ENCODE assay signal across 16 cellular contexts in the genomic region with DNA sequence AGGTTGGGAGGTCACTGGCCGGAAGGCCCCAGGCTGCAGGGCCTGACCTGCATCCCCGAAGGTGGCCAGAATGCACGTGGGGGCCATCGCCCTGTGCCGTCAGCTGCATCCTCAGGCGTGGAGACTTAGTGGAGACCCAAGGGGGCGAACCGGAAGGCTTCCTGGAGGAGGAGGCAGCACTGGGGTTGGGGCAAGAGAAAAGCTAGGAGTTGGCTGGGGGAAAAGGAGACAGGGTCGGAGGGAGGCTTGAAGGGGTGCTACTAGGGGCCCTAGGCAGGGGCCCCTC. TPM values are rescaled to one million over a fixed set of nuclear protein-coding genes. Genes with fewer than 3 reads are reported as not detected.
A peak's percentile ranks its signal among the peaks of the same experiment; 100 is the strongest.
DNase-seq lines count a peak whose midpoint lies in the region; ATAC-seq, FAIRE-seq and TF ChIP-seq lines count a peak whose summit lies in the region.
"Had no signal": no experiment of that assay in that cellular context is flagged by ENCODE, and none has a peak within 500 bp of the region (broad histone marks: within the 10 kb centered on the region; RNA-seq: fewer than 3 reads in every experiment).

No MANE protein-coding gene starts in this region.

- H3K9me1 ChIP-seq in IMR-90 (ENCODE audit: insufficient read depth, low read length) = no peaks in the 10 kb centered on the region

- in situ Hi-C loops in IMR-90 (cut with MboI; ENCODE audit: low sequenced_read_pairs) = loop anchor here (25.0 kb wide), 1 partner anchor 435 kb away; no protein-coding TSS in a partner anchor

- no peak for TF ChIP-seq EP300 in A549 (IDR thresholded peaks at IDR 0.05)

- H3K23ac ChIP-seq in IMR-90 (ENCODE audit: low read depth, low read length) (no peak overlapping the region), mesenchymal stem cell (ENCODE audit: low read length in 2 of 2) (no peak overlapping the region)

- BruUV-seq in IMR-90 (replicated peaks; lab: Mats Ljungman, UMichigan) = no TSS peak

- H2BK120ac ChIP-seq in IMR-90 (ENCODE audit: low read depth, low read length) (no peak overlapping the region), mesenchymal stem cell (ENCODE audit: low read depth, low read length) (no peak overlapping the region)

- H2BK5ac ChIP-seq in IMR-90 (ENCODE audit: low read depth, low read length, poor library complexity, severe bottlenecking) (no peak overlapping the region), mesenchymal stem cell (ENCODE audit: low read depth, low read length, poor library complexity, severe bottlenecking) (no peak overlapping the region)

- TF ChIP-seq CTCF in A549 (IDR thresholded peaks at IDR 0.05) (no peak), IMR-90 (conservative IDR thresholded peaks at IDR 0.05; ENCODE audit: low read depth, low read length) (no peak)

- no peak overlapping the region for H4K5ac ChIP-seq in IMR-90 (ENCODE audit: low read depth, low read length)

- H3K4me1 ChIP-seq in A549 (no peaks in the 10 kb centered on the region), IMR-90 (ENCODE audit: control insufficient read depth, insufficient read depth, low read length) (peaks cover 7% of the 10 kb centered on the region), mesenchymal stem cell (ENCODE audit: control insufficient read depth, insufficient read depth, low read depth, low read length) (peaks cover 25% of the 10 kb centered on the region)

- H3K9ac ChIP-seq in IMR-90 (ENCODE audit: low read depth, low read length) = no peak overlapping the region
- no peak overlapping the region for H3K9ac ChIP-seq in mesenchymal stem cell (ENCODE audit: low read length)

- H3K79me1 ChIP-seq in IMR-90 (ENCODE audit: low read depth in 1 of 2, low read length in 2 of 2) (peaks cover 9 to 34% of the 10 kb centered on the region in 2 experiments), mesenchymal stem cell (replicated peaks; ENCODE audit: low read length, poor library complexity, severe bottlenecking) (peaks cover 33% of the 10 kb centered on the region)

- no peak for TF ChIP-seq POLR2A in A549 (IDR thresholded peaks at IDR 0.05; ENCODE audit: low read length)
- TF ChIP-seq POLR2A in IMR-90 (IDR thresholded peaks at IDR 0.05; ENCODE audit: low read depth, low read length) = no peak
- no peak for TF ChIP-seq POLR2A in H54 (IDR thresholded peaks at IDR 0.05; ENCODE audit: low read depth, low read length)

- DNase-seq in A549 (ENCODE audit: low read depth in 1 of 2, low spot score in 1 of 2) = no peak
- DNase-seq in IMR-90 = no peak
- DNase-seq in mesenchymal stem cell = no peak
- DNase-seq in MV-4-11 (lab: John Stamatoyannopoulos, UW) = no peak
- no peak for DNase-seq in H54 (ENCODE audit: insufficient read length, low spot score)
- DNase-seq: 8988T; HFFc6; KG1; NCI-H1105 treated with DMSO at 0.1 percent for 48 hours; NCI-H2029 treated with DMSO at 0.1 percent for 48 hours; NCI-H226; NCI-H510A treated with DMSO at 0.1 percent for 48 hours; NCI-H748 treated with DMSO at 0.1 percent for 48 hours; NK-92 treated with Interleukin-12 subunit alpha and Interleukin-12 subunit beta, amount 100 ng/mL, for 24 hours; Peyer's patch had no signal

- H3K4ac ChIP-seq in IMR-90 (ENCODE audit: low read depth, low read length) (no peak overlapping the region), mesenchymal stem cell (ENCODE audit: low read depth in 1 of 2, low read length in 2 of 2) (no peak overlapping the region)

- no peak overlapping the region for H2BK12ac ChIP-seq in mesenchymal stem cell (ENCODE audit: low read length in 2 of 2)

- peak overlapping the region; percentile 3 for H2AK9ac ChIP-seq in IMR-90 (replicated peaks; ENCODE audit: low read depth, low read length, poor library complexity)

- no peak overlapping the region for H3K4me3 ChIP-seq in A549
- no peak overlapping the region for H3K4me3 ChIP-seq in IMR-90 (ENCODE audit: insufficient read depth, low read depth, low read length)
- peak overlapping the region in 1 of 2 experiments; percentile 7 for H3K4me3 ChIP-seq in mesenchymal stem cell (ENCODE audit: insufficient read depth in 1 of 2, low read depth in 1 of 2, low read length in 2 of 2)
- H3K4me3 ChIP-seq: Peyer's patch had no signal

- no peak overlapping the region for H3K56ac ChIP-seq in IMR-90 (ENCODE audit: extremely low read depth, insufficient read depth, low read length)

- WGBS in A549 (ENCODE audit: missing lambda C conversion rate) = 97% methylated on average over 9 of the region's 9 CpGs
- WGBS in IMR-90 (ENCODE audit: extremely low coverage in 2 of 2, insufficient read length in 1 of 2), 2 experiments = 88% methylated on average over 7 of the region's 9 CpGs; no CpG with 5 or more reads in 1 of the 2 experiments
- WGBS in mesenchymal stem cell = 98% methylated on average over 9 of the region's 9 CpGs

- FAIRE-seq in A549 (lab: Jason Lieb, UNC) = no peak
- no peak for FAIRE-seq in H54 (lab: Jason Lieb, UNC)

- CTCF ChIA-PET in A549 (lab: Yijun Ruan, JAX) = interaction anchor here (2.3 to 6.4 kb wide), 2 partner anchors 25 to 117 kb away, joined by 11 to 79 read pairs; partner anchors contain the start of gene GMIP
- CTCF ChIA-PET in IMR-90 (lab: Yijun Ruan, JAX) = no interaction called here

- H3K18ac ChIP-seq in IMR-90 (ENCODE audit: low read depth, low read length) = no peak overlapping the region
- no peak overlapping the region for H3K18ac ChIP-seq in mesenchymal stem cell (ENCODE audit: low read depth in 1 of 2, low read length in 2 of 2)

- TF ChIP-seq RAD21 in A549 (conservative IDR thresholded peaks at IDR 0.05 in 1 of 2, IDR thresholded peaks at IDR 0.05 in 1 of 2) (no peak), IMR-90 (IDR thresholded peaks at IDR 0.05; ENCODE audit: low read length) (no peak)

- H2AK5ac ChIP-seq in IMR-90 (ENCODE audit: low read depth, low read length) = no peak overlapping the region
- no peak overlapping the region for H2AK5ac ChIP-seq in mesenchymal stem cell (ENCODE audit: low read length, severe bottlenecking)

- H2BK20ac ChIP-seq in IMR-90 (ENCODE audit: low read depth, low read length) = no peak overlapping the region

- peaks cover 37% of the 10 kb centered on the region for H4K20me1 ChIP-seq in IMR-90 (ENCODE audit: insufficient read depth, low read length)

- H4K8ac ChIP-seq in IMR-90 (ENCODE audit: low read depth in 2 of 2, low read length in 2 of 2) (no peak overlapping the region), mesenchymal stem cell (ENCODE audit: low read length) (peak overlapping the region; percentile 23)

- intact Hi-C loops in IMR-90 (cut with micrococcal nuclease) = no loop called here

- POLR2A ChIA-PET in A549 (lab: Yijun Ruan, JAX) = no interaction called here
- POLR2A ChIA-PET in IMR-90 (lab: Charles Lee; ENCODE audit: unreplicated experiment) = no interaction called here

- ATAC-seq in A549 (no peak), IMR-90 (ENCODE audit: low read depth) (no peak), HG03135 (IDR thresholded peaks at IDR 0.05; ENCODE audit: unreplicated experiment) (no peak)

- dilution Hi-C loops in IMR-90 (cut with HindIII; ENCODE audit: low sequenced_read_pairs, unreplicated experiment) = no loop called here

- H3K27ac ChIP-seq in A549 (no peak overlapping the region), IMR-90 (ENCODE audit: insufficient read depth, low read length) (no peak overlapping the region), mesenchymal stem cell (ENCODE audit: low read length, poor library complexity, severe bottlenecking) (no peak overlapping the region)

- H3K4me2 ChIP-seq in A549 (no peak overlapping the region), IMR-90 (ENCODE audit: low read depth, low read length) (no peak overlapping the region), mesenchymal stem cell (ENCODE audit: low read length, poor library complexity, severe bottlenecking) (no peak overlapping the region)

- no peaks in the 10 kb centered on the region for H3K9me3 ChIP-seq in A549
- no peaks in the 10 kb centered on the region for H3K9me3 ChIP-seq in IMR-90 (ENCODE audit: control insufficient read depth, insufficient read depth, low read length)
- no peaks in the 10 kb centered on the region for H3K9me3 ChIP-seq in mesenchymal stem cell (ENCODE audit: control insufficient read depth, low read length)
- H3K9me3 ChIP-seq: Peyer's patch had no signal

- H2AFZ ChIP-seq in IMR-90 (replicated peaks; ENCODE audit: low read length, poor library complexity) (no peak overlapping the region), mesenchymal stem cell (ENCODE audit: low read depth, low read length) (no peak overlapping the region)

- H3K27me3 ChIP-seq in IMR-90 (ENCODE audit: control insufficient read depth, insufficient read depth, low read length) (no peaks in the 10 kb centered on the region), mesenchymal stem cell (ENCODE audit: control insufficient read depth in 1 of 2, insufficient read depth in 1 of 2, low read length in 2 of 2) (no peaks in the 10 kb centered on the region)
- H3K27me3 ChIP-seq: Peyer's patch had no signal

- peaks cover 26% of the 10 kb centered on the region for H3K36me3 ChIP-seq in IMR-90 (ENCODE audit: control insufficient read depth, insufficient read depth, low read length)
- H3K36me3 ChIP-seq in mesenchymal stem cell (ENCODE audit: control insufficient read depth in 1 of 2, insufficient read depth in 2 of 2, low read depth in 1 of 2, low read length in 2 of 2) = peaks cover 26 to 65% of the 10 kb centered on the region in 2 experiments

- no peak overlapping the region for H3K14ac ChIP-seq in IMR-90 (replicated peaks; ENCODE audit: low read depth, low read length)
- no peak overlapping the region for H3K14ac ChIP-seq in mesenchymal stem cell (ENCODE audit: low read length in 2 of 2)

- no peak overlapping the region for H4K91ac ChIP-seq in IMR-90 (ENCODE audit: insufficient read depth, low read depth, low read length)
- H4K91ac ChIP-seq in mesenchymal stem cell (ENCODE audit: low read length) = no peak overlapping the region

- H2BK15ac ChIP-seq in IMR-90 (ENCODE audit: low read depth, low read length) (no peak overlapping the region), mesenchymal stem cell (ENCODE audit: low read depth, poor library complexity, severe bottlenecking) (no peak overlapping the region)

RNA-seq across cellular contexts. Expression of gene YJEFN3, which starts 1.4 kb away (rescaled TPM):
- polyA plus RNA-seq in A549 (2011; rRNA removed) (2.3 and 3.2 TPM in 2 replicates), A549 (2017; fragmentation: RNase III; extraction: RNeasy Plus Mini Kit Qiagen cat#74134 plus additional on column Dnase treatment) (7.2 to 8.4 TPM (median 7.5 TPM) in 3 replicates), IMR-90 (2012; rRNA removed) (4.0 and 4.8 TPM in 2 replicates)
- 4.6 and 5.2 TPM in 2 replicates for polyA plus RNA-seq in A549 (2012; cell fraction: cytosol; rRNA removed)
- polyA plus RNA-seq in A549 (2012; cell fraction: nucleus; rRNA removed) = 75.3 and 89.7 TPM in 2 replicates
- polyA minus RNA-seq in A549 (2011; rRNA and poly(A)+ RNA removed) = 1.3 and 1.5 TPM in 2 replicates
- total RNA-seq in IMR-90 (2012; rRNA removed) = 0.56 and 0.72 TPM in 2 replicates
- 2.3 and 3.9 TPM in 2 replicates for polyA plus RNA-seq in IMR-90 (2012; cell fraction: cytosol; rRNA removed)
- 30.3 and 57.8 TPM in 2 replicates for polyA plus RNA-seq in IMR-90 (2012; cell fraction: nucleus; rRNA removed; ENCODE audit: low replicate concordance)
- 2.1 TPM for polyA plus RNA-seq in mesenchymal stem cell (2013, experiment 1 of 2)
- polyA plus RNA-seq in mesenchymal stem cell (2013, experiment 2 of 2) = 1.7 TPM

RNA-seq across cellular contexts. Expression of gene CILP2, which starts 10.8 kb away (rescaled TPM):
- polyA plus RNA-seq in A549 (2011; rRNA removed) (0.15 and 0.17 TPM in 2 replicates), A549 (2017; fragmentation: RNase III; extraction: RNeasy Plus Mini Kit Qiagen cat#74134 plus additional on column Dnase treatment) (0.15 to 0.17 TPM (median 0.17 TPM) in 3 replicates), IMR-90 (2012; rRNA removed) (0.87 and 0.96 TPM in 2 replicates)
- 0.15 and 0.22 TPM in 2 replicates for polyA plus RNA-seq in A549 (2012; cell fraction: cytosol; rRNA removed)
- 1.6 and 1.9 TPM in 2 replicates for polyA plus RNA-seq in A549 (2012; cell fraction: nucleus; rRNA removed)
- polyA minus RNA-seq in A549 (2011; rRNA and poly(A)+ RNA removed) = 0.05 TPM in 1 of 2 replicates, not detected in the other
- total RNA-seq in IMR-90 (2012; rRNA removed) = 0.18 and 0.28 TPM in 2 replicates
- 0.65 and 1.2 TPM in 2 replicates for polyA plus RNA-seq in IMR-90 (2012; cell fraction: cytosol; rRNA removed)
- 0.96 and 2.9 TPM in 2 replicates for polyA plus RNA-seq in IMR-90 (2012; cell fraction: nucleus; rRNA removed; ENCODE audit: low replicate concordance)
- 0.32 TPM for polyA plus RNA-seq in mesenchymal stem cell (2013, experiment 1 of 2)
- 0.23 TPM for polyA plus RNA-seq in mesenchymal stem cell (2013, experiment 2 of 2)
- total RNA-seq: Peyer's patch had no signal

RNA-seq across cellular contexts. Expression of gene NDUFA13, which starts 11.3 kb away (rescaled TPM):
- polyA plus RNA-seq in A549 (2011; rRNA removed) = 147 and 197 TPM in 2 replicates
- polyA plus RNA-seq in A549 (2012; cell fraction: cytosol; rRNA removed) = 533 and 707 TPM in 2 replicates
- polyA plus RNA-seq in A549 (2012; cell fraction: nucleus; rRNA removed) = 251 and 317 TPM in 2 replicates
- 246 to 271 TPM (median 253 TPM) in 3 replicates for polyA plus RNA-seq in A549 (2017; fragmentation: RNase III; extraction: RNeasy Plus Mini Kit Qiagen cat#74134 plus additional on column Dnase treatment)
- polyA minus RNA-seq in A549 (2011; rRNA and poly(A)+ RNA removed) = 53.8 and 55.4 TPM in 2 replicates
- 30.6 and 33.6 TPM in 2 replicates for total RNA-seq in IMR-90 (2012; rRNA removed)
- polyA plus RNA-seq in IMR-90 (2012; rRNA removed) = 667 and 912 TPM in 2 replicates
- polyA plus RNA-seq in IMR-90 (2012; cell fraction: cytosol; rRNA removed) = 91.5 and 373 TPM in 2 replicates
- 118 and 386 TPM in 2 replicates for polyA plus RNA-seq in IMR-90 (2012; cell fraction: nucleus; rRNA removed; ENCODE audit: low replicate concordance)
- polyA plus RNA-seq in mesenchymal stem cell (2013, experiment 1 of 2) = 201 TPM
- 201 TPM for polyA plus RNA-seq in mesenchymal stem cell (2013, experiment 2 of 2)

RNA-seq across cellular contexts. Expression of gene TSSK6, which starts 12.0 kb away (rescaled TPM):
- polyA plus RNA-seq in A549 (2011; rRNA removed) (1.8 and 2.1 TPM in 2 replicates), A549 (2017; fragmentation: RNase III; extraction: RNeasy Plus Mini Kit Qiagen cat#74134 plus additional on column Dnase treatment) (0.89 to 1.4 TPM (median 1.1 TPM) in 3 replicates), IMR-90 (2012; rRNA removed) (2.0 and 2.2 TPM in 2 replicates)
- 2.2 and 3.2 TPM in 2 replicates for polyA plus RNA-seq in A549 (2012; cell fraction: cytosol; rRNA removed)
- polyA plus RNA-seq in A549 (2012; cell fraction: nucleus; rRNA removed) = 4.0 and 6.2 TPM in 2 replicates
- 0.45 and 1.5 TPM in 2 replicates for polyA minus RNA-seq in A549 (2011; rRNA and poly(A)+ RNA removed)
- 0.56 and 1.3 TPM in 2 replicates for total RNA-seq in IMR-90 (2012; rRNA removed)
- polyA plus RNA-seq in IMR-90 (2012; cell fraction: cytosol; rRNA removed) = 1.7 and 2.5 TPM in 2 replicates
- polyA plus RNA-seq in IMR-90 (2012; cell fraction: nucleus; rRNA removed; ENCODE audit: low replicate concordance) = 0.96 and 4.6 TPM in 2 replicates
- 0.61 TPM for polyA plus RNA-seq in mesenchymal stem cell (2013, experiment 1 of 2)
- 0.66 TPM for polyA plus RNA-seq in mesenchymal stem cell (2013, experiment 2 of 2)
